18 cellular contexts compared by ENCODE assay signal in genomic region chr5:129053438-129053837, GRCh38.
"Had no signal": no experiment of that assay in that cellular context is flagged by ENCODE, and none has a peak within 500 bp of the region (broad histone marks: within the 10 kb centered on the region; RNA-seq: fewer than 3 reads in every experiment).

No MANE protein-coding gene starts in this region.

- H3K36me3 ChIP-seq: breast epithelium, right atrium auricular region, tibial nerve had no signal

- H3K36me3 Mint-ChIP-seq: activated naive CD8-positive, alpha-beta T cell treated with anti-CD3 and anti-CD28 coated beads for 36 hours; memory B cell; natural killer cell had no signal

- H3K4me3 ChIP-seq: breast epithelium, right atrium auricular region, tibial nerve had no signal

- H3K9me3 Mint-ChIP-seq: activated naive CD8-positive, alpha-beta T cell treated with anti-CD3 and anti-CD28 coated beads for 36 hours had no signal

- H3K27ac Mint-ChIP-seq: activated naive CD8-positive, alpha-beta T cell treated with anti-CD3 and anti-CD28 coated beads for 36 hours; memory B cell; natural killer cell had no signal

- H3K4me1 ChIP-seq: breast epithelium, right atrium auricular region, tibial nerve had no signal

- H3K4me1 Mint-ChIP-seq: activated naive CD8-positive, alpha-beta T cell treated with anti-CD3 and anti-CD28 coated beads for 36 hours; memory B cell; natural killer cell had no signal

- ATAC-seq: left lobe of liver, natural killer cell had no signal

- FAIRE-seq: small intestine, TTC549 had no signal

- H3K4me3 Mint-ChIP-seq: activated naive CD8-positive, alpha-beta T cell treated with anti-CD3 and anti-CD28 coated beads for 36 hours; memory B cell; natural killer cell had no signal

- DNase-seq: activated effector memory CD4-positive, alpha-beta T cell treated with anti-CD3 and anti-CD28 coated beads, Interleukin-2, amount 50 U/mL, for 16 hours; activated naive CD8-positive, alpha-beta T cell treated with anti-CD3 and anti-CD28 coated beads for 36 hours; activated T-cell treated with anti-CD3 and anti-CD28 coated beads, Interleukin-2, amount 50 U/mL, for 1 hour; anterior cingulate cortex; effector CD4-positive, alpha-beta T cell; glutamatergic neuron; islet precursor cell; natural killer cell; posterior cingulate gyrus; small intestine; T-helper 2 cell had no signal

- H3K27ac ChIP-seq: breast epithelium, epithelial cell of prostate, right atrium auricular region, tibial nerve had no signal

- H3K27me3 ChIP-seq: breast epithelium, right atrium auricular region, tibial nerve had no signal
